In genomic region chr22:42643632-42644421, GRCh38 we compare ENCODE assay signal across 13 cellular contexts. TPM values are rescaled to one million over a fixed set of nuclear protein-coding genes. Genes with fewer than 3 reads are reported as not detected.
A peak's percentile ranks its signal among the peaks of the same experiment; 100 is the strongest.
DNase-seq lines count a peak whose midpoint lies in the region; ATAC-seq and TF ChIP-seq lines count a peak whose summit lies in the region.
"Had no signal": no experiment of that assay in that cellular context is flagged by ENCODE, and none has a peak within 500 bp of the region (broad histone marks: within the 10 kb centered on the region; RNA-seq: fewer than 3 reads in every experiment).

No MANE protein-coding gene starts in this region.

- TF ChIP-seq CTCF in coronary artery (IDR thresholded peaks at IDR 0.05), result no peak
- no peak for TF ChIP-seq CTCF in tibial artery (IDR thresholded peaks at IDR 0.05)

- H3K9me3 ChIP-seq in tibial artery, result no peaks in the 10 kb centered on the region

- H3K36me3 Mint-ChIP-seq in activated naive CD4-positive, alpha-beta T cell treated with anti-CD3 and anti-CD28 coated beads, Interleukin-2, amount 50 U/mL, for 72 hours, result no peaks in the 10 kb centered on the region
- H3K36me3 Mint-ChIP-seq in naive B cell, result no peaks in the 10 kb centered on the region
- H3K36me3 Mint-ChIP-seq: activated CD4-positive, alpha-beta memory T cell treated with anti-CD3 and anti-CD28 coated beads for 36 hours had no signal

- H3K4me3 Mint-ChIP-seq in naive B cell, result peak overlapping the region in 6 of 8 donors; percentile 9 to 77 (median 39)
- H3K4me3 Mint-ChIP-seq: activated CD4-positive, alpha-beta memory T cell treated with anti-CD3 and anti-CD28 coated beads for 36 hours had no signal

- H3K27ac ChIP-seq in coronary artery (peak overlapping the region; percentile 83 to 92), tibial artery (peak overlapping the region; percentile 99 to 100)

- H3K4me1 ChIP-seq in tibial artery, result peaks cover 18 to 95% (median 72%) of the 10 kb centered on the region in 4 donors

- H3K27me3 ChIP-seq in tibial artery, result no peaks in the 10 kb centered on the region

- no peaks in the 10 kb centered on the region for H3K36me3 ChIP-seq in tibial artery

- no peaks in the 10 kb centered on the region for H3K9me3 Mint-ChIP-seq in activated naive CD4-positive, alpha-beta T cell treated with anti-CD3 and anti-CD28 coated beads, Interleukin-2, amount 50 U/mL, for 72 hours
- peaks cover 0 to 2% (median 0%) of the 10 kb centered on the region in 7 donors for H3K9me3 Mint-ChIP-seq in naive B cell
- H3K9me3 Mint-ChIP-seq: activated CD4-positive, alpha-beta memory T cell treated with anti-CD3 and anti-CD28 coated beads for 36 hours had no signal

- peak overlapping the region; percentile 19 to 32 for H3K27ac Mint-ChIP-seq in activated naive CD4-positive, alpha-beta T cell treated with anti-CD3 and anti-CD28 coated beads, Interleukin-2, amount 50 U/mL, for 72 hours
- peak overlapping the region in 5 of 6 donors; percentile 17 to 86 (median 85) for H3K27ac Mint-ChIP-seq in naive B cell
- H3K27ac Mint-ChIP-seq: activated CD4-positive, alpha-beta memory T cell treated with anti-CD3 and anti-CD28 coated beads for 36 hours had no signal

- no peaks in the 10 kb centered on the region for H3K27me3 Mint-ChIP-seq in naive B cell
- H3K27me3 Mint-ChIP-seq: activated CD4-positive, alpha-beta memory T cell treated with anti-CD3 and anti-CD28 coated beads for 36 hours had no signal

- ATAC-seq in activated naive CD4-positive, alpha-beta T cell treated with anti-CD3 and anti-CD28 coated beads, Interleukin-2, amount 50 U/mL, for 72 hours, result no peak
- ATAC-seq in naive B cell (ENCODE audit: low read depth in 2 of 2) (no peak), HG03045 (IDR thresholded peaks at IDR 0.05; ENCODE audit: unreplicated experiment) (no peak), GM18498 (IDR thresholded peaks at IDR 0.05; ENCODE audit: unreplicated experiment) (no peak)

- intact Hi-C loops in tibial artery (cut with DNase I; ENCODE audit: low total_unique reads), result no loop called here

- peaks cover 40 to 89% (median 75%) of the 10 kb centered on the region in 3 donors for H3K4me1 Mint-ChIP-seq in naive B cell

- DNase-seq in activated naive CD4-positive, alpha-beta T cell treated with anti-CD3 and anti-CD28 coated beads, Interleukin-2, amount 50 U/mL, for 72 hours (ENCODE audit: low spot score in 2 of 2), result no peak
- no peak for DNase-seq in activated naive CD4-positive, alpha-beta T cell treated with Interleukin-2 at 50 U/mL for 16 hours
- DNase-seq in coronary artery (ENCODE audit: low spot score) (no peak), naive B cell (no peak), tibial artery (no peak), T-helper 2 cell (no peak)
- DNase-seq: activated CD4-positive, alpha-beta memory T cell treated with anti-CD3 and anti-CD28 coated beads for 36 hours; amniotic stem cell; DMS53; NCI-H2227 treated with DMSO at 0.1 percent for 48 hours had no signal

- H3K4me3 ChIP-seq in coronary artery (peak overlapping the region; percentile 96), tibial artery (peak overlapping the region in 1 of 2 donors; percentile 99)

RNA-seq across cellular contexts. Expression of gene ATP5MGL, which starts 3.4 kb away (rescaled TPM):
- 1 to 10 TPM in 1 of 2 donors, under 1 TPM in 1; 0.89 to 1.4 TPM for total RNA-seq in activated naive CD4-positive, alpha-beta T cell treated with anti-CD3 and anti-CD28 coated beads, Interleukin-2, amount 50 U/mL, for 72 hours
- polyA plus RNA-seq in naive B cell (ENCODE audit: low read depth in 6 of 6), result 1 to 10 TPM in 1 of 6 donors, under 1 TPM in 2, not detected in 3; 0.38 to 1.6 (median 0.77) TPM
- total RNA-seq: A172 had no signal

RNA-seq across cellular contexts. Expression of gene CYB5R3, which starts 5.4 kb away (rescaled TPM):
- total RNA-seq in activated naive CD4-positive, alpha-beta T cell treated with anti-CD3 and anti-CD28 coated beads, Interleukin-2, amount 50 U/mL, for 72 hours, result 10 to 100 TPM; 49.7 to 84.6 TPM
- 100 to 1,000 TPM in 2 of 6 donors, 10 to 100 TPM in 4; 72.0 to 142 (median 83.8) TPM for polyA plus RNA-seq in naive B cell (ENCODE audit: low read depth in 6 of 6)

RNA-seq across cellular contexts. Expression of gene POLDIP3, which starts 29.1 kb away (rescaled TPM):
- 100 to 1,000 TPM in 1 of 2 donors, 10 to 100 TPM in 1; 71.9 to 126 TPM for total RNA-seq in activated naive CD4-positive, alpha-beta T cell treated with anti-CD3 and anti-CD28 coated beads, Interleukin-2, amount 50 U/mL, for 72 hours
- polyA plus RNA-seq in naive B cell (ENCODE audit: low read depth in 6 of 6), result 100 to 1,000 TPM in 1 of 6 donors, 10 to 100 TPM in 5; 61.2 to 106 (median 81.3) TPM
